Comparison of ENCODE assay signal across 21 cellular contexts in genomic region chr2:182916417-182916816, GRCh38. TPM values are rescaled to one million over a fixed set of nuclear protein-coding genes. Genes with fewer than 3 reads are reported as not detected.
"Had no signal": no experiment of that assay in that cellular context is flagged by ENCODE, and none has a peak within 500 bp of the region (broad histone marks: within the 10 kb centered on the region; RNA-seq: fewer than 3 reads in every experiment).

No MANE protein-coding gene starts in this region.

- H3K4me2 ChIP-seq: hepatocyte had no signal

- H3K9me3 ChIP-seq: left ventricle myocardium inferior, thoracic aorta had no signal

- H3K9me3 Mint-ChIP-seq: activated CD4-positive, alpha-beta memory T cell treated with anti-CD3 and anti-CD28 coated beads, Interleukin-2, amount 10 ng/mL, durations not matched to agents 7 days and 5 days; activated naive CD4-positive, alpha-beta T cell treated with anti-CD3 and anti-CD28 coated beads, Interleukin-2, amount 50 U/mL, for 72 hours; activated T-cell treated with anti-CD3 and anti-CD28 coated beads, Interleukin-2, amount 50 U/mL, for 4 hours; effector memory CD8-positive, alpha-beta T cell; memory B cell; natural killer cell treated with Interleukin-12 subunit alpha and Interleukin-12 subunit beta and Interleukin-15 and Interleukin-18, amount 100 ng/mL, for 72 hours; stimulated activated effector memory CD8-positive, alpha-beta T cell treated with anti-CD3 and anti-CD28 coated beads, Interleukin-12 subunit alpha, Interleukin-12 subunit beta, amount 100 ng/mL, for 72 hours had no signal

- H2AFZ ChIP-seq: hepatocyte had no signal

- H3K27ac ChIP-seq: hepatocyte had no signal

- H3K36me3 ChIP-seq: thoracic aorta had no signal

- H3K27ac Mint-ChIP-seq: activated CD4-positive, alpha-beta memory T cell treated with anti-CD3 and anti-CD28 coated beads, Interleukin-2, amount 10 ng/mL, durations not matched to agents 7 days and 5 days; activated CD4-positive, alpha-beta T cell treated with anti-CD3 and anti-CD28 coated beads for 36 hours; activated naive CD4-positive, alpha-beta T cell treated with anti-CD3 and anti-CD28 coated beads, Interleukin-2, amount 50 U/mL, for 72 hours; effector memory CD8-positive, alpha-beta T cell; memory B cell; natural killer cell treated with Interleukin-12 subunit alpha and Interleukin-12 subunit beta and Interleukin-15 and Interleukin-18, amount 100 ng/mL, for 72 hours; stimulated activated effector memory CD8-positive, alpha-beta T cell treated with anti-CD3 and anti-CD28 coated beads, Interleukin-12 subunit alpha, Interleukin-12 subunit beta, amount 100 ng/mL, for 72 hours had no signal

- H3K4me3 ChIP-seq: hepatocyte, left ventricle myocardium inferior, thoracic aorta had no signal

- H3K27me3 Mint-ChIP-seq: activated CD4-positive, alpha-beta memory T cell treated with anti-CD3 and anti-CD28 coated beads, Interleukin-2, amount 10 ng/mL, durations not matched to agents 7 days and 5 days; activated CD4-positive, alpha-beta T cell treated with anti-CD3 and anti-CD28 coated beads for 36 hours; effector memory CD8-positive, alpha-beta T cell; natural killer cell treated with Interleukin-12 subunit alpha and Interleukin-12 subunit beta and Interleukin-15 and Interleukin-18, amount 100 ng/mL, for 72 hours had no signal

- FAIRE-seq: keratinocyte had no signal

- H3K4me1 Mint-ChIP-seq: activated CD4-positive, alpha-beta T cell treated with anti-CD3 and anti-CD28 coated beads for 36 hours; memory B cell; stimulated activated effector memory CD8-positive, alpha-beta T cell treated with anti-CD3 and anti-CD28 coated beads, Interleukin-12 subunit alpha, Interleukin-12 subunit beta, amount 100 ng/mL, for 72 hours had no signal

- DNase-seq: activated CD4-positive, alpha-beta memory T cell treated with anti-CD3 and anti-CD28 coated beads, Interleukin-2, amount 10 ng/mL, durations not matched to agents 7 days and 5 days; activated CD4-positive, alpha-beta T cell treated with anti-CD3 and anti-CD28 coated beads for 36 hours; activated effector memory CD4-positive, alpha-beta T cell treated with anti-CD3 and anti-CD28 coated beads, Interleukin-2, amount 50 U/mL, for 16 hours; activated T-cell treated with anti-CD3 and anti-CD28 coated beads, Interleukin-2, amount 50 U/mL, for 4 hours; cerebellar nuclear complex; dermis blood vessel endothelial cell; effector memory CD8-positive, alpha-beta T cell; erythroblast; left ventricle myocardium inferior; right cardiac atrium; stimulated activated CD4-positive, alpha-beta T cell treated with anti-CD3 and anti-CD28 coated beads, Interleukin-12 subunit alpha, Interleukin-12 subunit beta, amount 100 ng/mL, for 4 hours; stimulated activated CD4-positive, alpha-beta T cell treated with anti-CD3 and anti-CD28 coated beads, Interleukin-2, amount 100 ng/mL, for 24 hours; T-helper 2 cell had no signal

- H3K36me3 Mint-ChIP-seq: activated naive CD4-positive, alpha-beta T cell treated with anti-CD3 and anti-CD28 coated beads, Interleukin-2, amount 50 U/mL, for 72 hours; memory B cell; natural killer cell treated with Interleukin-12 subunit alpha and Interleukin-12 subunit beta and Interleukin-15 and Interleukin-18, amount 100 ng/mL, for 72 hours; stimulated activated effector memory CD8-positive, alpha-beta T cell treated with anti-CD3 and anti-CD28 coated beads, Interleukin-12 subunit alpha, Interleukin-12 subunit beta, amount 100 ng/mL, for 72 hours had no signal

- ATAC-seq: activated CD4-positive, alpha-beta T cell treated with anti-CD3 and anti-CD28 coated beads for 36 hours; activated naive CD4-positive, alpha-beta T cell treated with anti-CD3 and anti-CD28 coated beads, Interleukin-2, amount 50 U/mL, for 72 hours; activated T-cell treated with anti-CD3 and anti-CD28 coated beads, Interleukin-2, amount 50 U/mL, for 4 hours; effector memory CD8-positive, alpha-beta T cell; natural killer cell treated with Interleukin-12 subunit alpha and Interleukin-12 subunit beta and Interleukin-15 and Interleukin-18, amount 100 ng/mL, for 72 hours; right cardiac atrium; stimulated activated effector memory CD8-positive, alpha-beta T cell treated with anti-CD3 and anti-CD28 coated beads, Interleukin-12 subunit alpha, Interleukin-12 subunit beta, amount 100 ng/mL, for 72 hours had no signal

- H3K27me3 ChIP-seq: brain microvascular endothelial cell, hepatocyte had no signal

- H3K4me3 Mint-ChIP-seq: activated CD4-positive, alpha-beta memory T cell treated with anti-CD3 and anti-CD28 coated beads, Interleukin-2, amount 10 ng/mL, durations not matched to agents 7 days and 5 days; activated CD4-positive, alpha-beta T cell treated with anti-CD3 and anti-CD28 coated beads for 36 hours; activated T-cell treated with anti-CD3 and anti-CD28 coated beads, Interleukin-2, amount 50 U/mL, for 4 hours; effector memory CD8-positive, alpha-beta T cell; memory B cell; natural killer cell treated with Interleukin-12 subunit alpha and Interleukin-12 subunit beta and Interleukin-15 and Interleukin-18, amount 100 ng/mL, for 72 hours; stimulated activated effector memory CD8-positive, alpha-beta T cell treated with anti-CD3 and anti-CD28 coated beads, Interleukin-12 subunit alpha, Interleukin-12 subunit beta, amount 100 ng/mL, for 72 hours had no signal

RNA-seq across cellular contexts. Expression of gene FRZB, which starts 50.0 kb away (rescaled TPM):
- total RNA-seq: activated CD4-positive, alpha-beta memory T cell treated with anti-CD3 and anti-CD28 coated beads, Interleukin-2, amount 10 ng/mL, durations not matched to agents 7 days and 5 days; activated CD4-positive, alpha-beta T cell treated with anti-CD3 and anti-CD28 coated beads for 36 hours; activated naive CD4-positive, alpha-beta T cell treated with anti-CD3 and anti-CD28 coated beads, Interleukin-2, amount 50 U/mL, for 72 hours; activated T-cell treated with anti-CD3 and anti-CD28 coated beads, Interleukin-2, amount 50 U/mL, for 4 hours; natural killer cell treated with Interleukin-12 subunit alpha and Interleukin-12 subunit beta and Interleukin-15 and Interleukin-18, amount 100 ng/mL, for 72 hours had no signal
